ENCODE assay signal across 1 cellular context in the genomic region with DNA sequence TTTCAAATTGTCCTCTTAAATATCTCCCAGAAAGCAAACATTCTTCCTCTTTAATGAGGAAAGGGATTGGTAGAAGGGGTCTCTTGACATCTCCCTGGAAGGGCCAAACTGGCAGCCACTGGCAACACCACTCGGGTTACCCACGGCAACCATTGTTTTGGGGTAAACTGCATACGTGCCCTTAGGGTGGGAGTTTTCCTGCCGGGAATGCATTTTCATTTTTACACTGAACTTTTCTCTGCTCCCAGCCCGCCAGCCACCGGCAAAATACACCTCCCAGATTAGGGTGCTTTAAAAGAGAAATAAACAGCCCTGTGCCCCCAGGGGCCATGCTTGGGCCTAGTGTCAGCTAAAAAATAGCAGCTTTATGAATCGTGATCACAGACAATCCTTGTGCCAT.
TF ChIP-seq lines count a peak whose summit lies in the region.

No MANE protein-coding gene starts in this region.

TF ChIP-seq in GM23338, 12 proteins besides CTCF, POLR2A, EP300 and RAD21 (continued from another document):
- TF ChIP-seq ETS1 (IDR thresholded peaks at IDR 0.05) (no peak), STAT1 (IDR thresholded peaks at IDR 0.05; ENCODE audit: unreplicated experiment) (no peak), ZNF114 (CRISPR knock-in tag; IDR thresholded peaks at IDR 0.05) (no peak), NANOG (IDR thresholded peaks at IDR 0.05; ENCODE audit: borderline replicate concordance) (no peak), EZH2 (IDR thresholded peaks at IDR 0.05; ENCODE audit: low read depth, unreplicated experiment) (no peak), CREB1 (CRISPR knock-in tag; IDR thresholded peaks at IDR 0.05; ENCODE audit: low read depth) (no peak), ZNF331 (CRISPR knock-in tag; IDR thresholded peaks at IDR 0.05; ENCODE audit: low read depth) (no peak)
- TF ChIP-seq, protein P1, sequence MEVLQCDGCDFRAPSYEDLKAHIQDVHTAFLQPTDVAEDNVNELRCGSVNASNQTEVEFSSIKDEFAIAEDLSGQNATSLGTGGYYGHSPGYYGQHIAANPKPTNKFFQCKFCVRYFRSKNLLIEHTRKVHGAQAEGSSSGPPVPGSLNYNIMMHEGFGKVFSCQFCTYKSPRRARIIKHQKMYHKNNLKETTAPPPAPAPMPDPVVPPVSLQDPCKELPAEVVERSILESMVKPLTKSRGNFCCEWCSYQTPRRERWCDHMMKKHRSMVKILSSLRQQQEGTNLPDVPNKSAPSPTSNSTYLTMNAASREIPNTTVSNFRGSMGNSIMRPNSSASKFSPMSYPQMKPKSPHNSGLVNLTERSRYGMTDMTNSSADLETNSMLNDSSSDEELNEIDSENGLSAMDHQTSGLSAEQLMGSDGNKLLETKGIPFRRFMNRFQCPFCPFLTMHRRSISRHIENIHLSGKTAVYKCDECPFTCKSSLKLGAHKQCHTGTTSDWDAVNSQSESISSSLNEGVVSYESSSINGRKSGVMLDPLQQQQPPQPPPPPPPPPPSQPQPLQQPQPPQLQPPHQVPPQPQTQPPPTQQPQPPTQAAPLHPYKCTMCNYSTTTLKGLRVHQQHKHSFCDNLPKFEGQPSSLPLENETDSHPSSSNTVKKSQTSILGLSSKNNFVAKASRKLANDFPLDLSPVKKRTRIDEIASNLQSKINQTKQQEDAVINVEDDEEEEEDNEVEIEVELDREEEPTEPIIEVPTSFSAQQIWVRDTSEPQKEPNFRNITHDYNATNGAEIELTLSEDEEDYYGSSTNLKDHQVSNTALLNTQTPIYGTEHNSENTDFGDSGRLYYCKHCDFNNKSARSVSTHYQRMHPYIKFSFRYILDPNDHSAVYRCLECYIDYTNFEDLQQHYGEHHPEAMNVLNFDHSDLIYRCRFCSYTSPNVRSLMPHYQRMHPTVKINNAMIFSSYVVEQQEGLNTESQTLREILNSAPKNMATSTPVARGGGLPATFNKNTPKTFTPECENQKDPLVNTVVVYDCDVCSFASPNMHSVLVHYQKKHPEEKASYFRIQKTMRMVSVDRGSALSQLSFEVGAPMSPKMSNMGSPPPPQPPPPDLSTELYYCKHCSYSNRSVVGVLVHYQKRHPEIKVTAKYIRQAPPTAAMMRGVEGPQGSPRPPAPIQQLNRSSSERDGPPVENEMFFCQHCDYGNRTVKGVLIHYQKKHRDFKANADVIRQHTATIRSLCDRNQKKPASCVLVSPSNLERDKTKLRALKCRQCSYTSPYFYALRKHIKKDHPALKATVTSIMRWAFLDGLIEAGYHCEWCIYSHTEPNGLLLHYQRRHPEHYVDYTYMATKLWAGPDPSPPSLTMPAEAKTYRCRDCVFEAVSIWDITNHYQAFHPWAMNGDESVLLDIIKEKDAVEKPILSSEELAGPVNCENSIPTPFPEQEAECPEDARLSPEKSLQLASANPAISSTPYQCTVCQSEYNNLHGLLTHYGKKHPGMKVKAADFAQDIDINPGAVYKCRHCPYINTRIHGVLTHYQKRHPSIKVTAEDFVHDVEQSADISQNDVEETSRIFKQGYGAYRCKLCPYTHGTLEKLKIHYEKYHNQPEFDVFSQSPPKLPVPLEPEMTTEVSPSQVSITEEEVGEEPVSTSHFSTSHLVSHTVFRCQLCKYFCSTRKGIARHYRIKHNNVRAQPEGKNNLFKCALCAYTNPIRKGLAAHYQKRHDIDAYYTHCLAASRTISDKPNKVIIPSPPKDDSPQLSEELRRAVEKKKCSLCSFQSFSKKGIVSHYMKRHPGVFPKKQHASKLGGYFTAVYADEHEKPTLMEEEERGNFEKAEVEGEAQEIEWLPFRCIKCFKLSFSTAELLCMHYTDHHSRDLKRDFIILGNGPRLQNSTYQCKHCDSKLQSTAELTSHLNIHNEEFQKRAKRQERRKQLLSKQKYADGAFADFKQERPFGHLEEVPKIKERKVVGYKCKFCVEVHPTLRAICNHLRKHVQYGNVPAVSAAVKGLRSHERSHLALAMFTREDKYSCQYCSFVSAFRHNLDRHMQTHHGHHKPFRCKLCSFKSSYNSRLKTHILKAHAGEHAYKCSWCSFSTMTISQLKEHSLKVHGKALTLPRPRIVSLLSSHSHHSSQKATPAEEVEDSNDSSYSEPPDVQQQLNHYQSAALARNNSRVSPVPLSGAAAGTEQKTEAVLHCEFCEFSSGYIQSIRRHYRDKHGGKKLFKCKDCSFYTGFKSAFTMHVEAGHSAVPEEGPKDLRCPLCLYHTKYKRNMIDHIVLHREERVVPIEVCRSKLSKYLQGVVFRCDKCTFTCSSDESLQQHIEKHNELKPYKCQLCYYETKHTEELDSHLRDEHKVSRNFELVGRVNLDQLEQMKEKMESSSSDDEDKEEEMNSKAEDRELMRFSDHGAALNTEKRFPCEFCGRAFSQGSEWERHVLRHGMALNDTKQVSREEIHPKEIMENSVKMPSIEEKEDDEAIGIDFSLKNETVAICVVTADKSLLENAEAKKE (CRISPR knock-in tag; IDR thresholded peaks at IDR 0.05) = no peak
